8 cellular contexts compared by ENCODE assay signal in the genomic region with DNA sequence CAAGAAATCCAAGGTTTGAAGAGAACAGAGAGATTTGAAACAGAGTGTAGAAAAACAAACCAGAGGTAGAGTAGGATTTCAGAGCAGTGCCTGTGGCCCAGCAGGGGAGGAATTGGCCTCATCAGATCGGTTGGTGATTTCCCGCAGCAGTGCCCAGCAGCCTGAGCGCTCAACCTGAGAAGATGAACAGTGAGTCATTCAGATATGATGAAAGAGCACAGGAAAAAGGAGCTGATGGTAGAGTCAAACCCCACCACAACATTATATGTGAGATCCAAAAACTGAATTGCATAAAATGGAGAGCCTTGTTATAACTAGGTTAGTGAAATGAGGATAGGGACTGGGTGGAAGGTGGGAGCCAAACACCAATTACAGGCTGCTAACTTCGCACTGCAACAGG.
DNase-seq lines count a peak whose midpoint lies in the region; ATAC-seq lines count a peak whose summit lies in the region.
"Had no signal": no experiment of that assay in that cellular context is flagged by ENCODE, and none has a peak within 500 bp of the region (broad histone marks: within the 10 kb centered on the region; RNA-seq: fewer than 3 reads in every experiment).

No MANE protein-coding gene starts in this region.

- ATAC-seq in GM21576 (IDR thresholded peaks at IDR 0.05; ENCODE audit: unreplicated experiment), result peak; percentile 51
- ATAC-seq in HG03025 (IDR thresholded peaks at IDR 0.05; ENCODE audit: low FRiP score, unreplicated experiment), result no peak
- no peak for ATAC-seq in HG03135 (IDR thresholded peaks at IDR 0.05; ENCODE audit: unreplicated experiment)

- DNase-seq in NOMO-1 (lab: John Stamatoyannopoulos, UW; ENCODE audit: unreplicated experiment in 2 of 2) (peak; percentile 57 to 67), amniotic epithelial cell (ENCODE audit: low read depth) (peak; percentile 69), caudate nucleus (lab: John Stamatoyannopoulos, UW) (no peak)
- DNase-seq in stimulated activated CD8-positive, alpha-beta memory T cell treated with anti-CD3 and anti-CD28 coated beads, Interleukin-4, amount 100 ng/mL, for 48 hours, result peak; percentile 68
- DNase-seq: naive B cell had no signal

- no peak overlapping the region for H3K27ac ChIP-seq in caudate nucleus (ENCODE audit: low read depth, low read length)

Comparison
In these comparisons a context has a peak if more than half of its experiments do, and no peak if none do; other contexts are left out.
1. DNase-seq: peak in NOMO-1 (2 of 2), amniotic epithelial cell (single experiment) and stimulated activated CD8-positive, alpha-beta memory T cell treated with anti-CD3 and anti-CD28 coated beads, Interleukin-4, amount 100 ng/mL, for 48 hours (single experiment); none in caudate nucleus (0 of 61).